13 cellular contexts compared by ENCODE assay signal in genomic region chr7:91005024-91005423, GRCh38.
DNase-seq lines count a peak whose midpoint lies in the region; ATAC-seq and TF ChIP-seq lines count a peak whose summit lies in the region.
"Had no signal": no experiment of that assay in that cellular context is flagged by ENCODE, and none has a peak within 500 bp of the region (broad histone marks: within the 10 kb centered on the region; RNA-seq: fewer than 3 reads in every experiment).

No MANE protein-coding gene starts in this region.

- TF ChIP-seq CTCF in spleen (IDR thresholded peaks at IDR 0.05 in 8 of 11, conservative IDR thresholded peaks at IDR 0.05 in 3 of 11) (no peak), CD14-positive monocyte (IDR thresholded peaks at IDR 0.05) (no peak), gastroesophageal sphincter (IDR thresholded peaks at IDR 0.05) (no peak)

- DNase-seq in D341Med (ENCODE audit: low spot score) (peak; percentile 29), SK-N-MC (ENCODE audit: low read depth, low spot score) (no peak), islet precursor cell (peak; percentile 50), spleen (no peak), CD14-positive monocyte (ENCODE audit: low spot score) (no peak), globus pallidus (ENCODE audit: low spot score) (no peak)
- DNase-seq in stimulated activated effector memory CD8-positive, alpha-beta T cell treated with anti-CD3 and anti-CD28 coated beads, Interleukin-12 subunit alpha, Interleukin-12 subunit beta, amount 100 ng/mL, for 72 hours (ENCODE audit: low spot score in 2 of 2) = no peak
- DNase-seq: C1 segment of cervical spinal cord; CD4-positive, alpha-beta memory T cell; H7 had no signal

- H3K36me3 ChIP-seq in SK-N-MC (ENCODE audit: insufficient read depth, low read length) (peaks cover 9% of the 10 kb centered on the region), spleen (peaks cover 0 to 7% (median 2%) of the 10 kb centered on the region in 6 donors), gastroesophageal sphincter (no peaks in the 10 kb centered on the region)

- no peak for TF ChIP-seq EP300 in gastroesophageal sphincter (IDR thresholded peaks at IDR 0.05)

- no peaks in the 10 kb centered on the region for H3K4me1 ChIP-seq in spleen
- no peaks in the 10 kb centered on the region for H3K4me1 ChIP-seq in gastroesophageal sphincter

- H3K4me3 Mint-ChIP-seq in stimulated activated effector memory CD8-positive, alpha-beta T cell treated with anti-CD3 and anti-CD28 coated beads, Interleukin-12 subunit alpha, Interleukin-12 subunit beta, amount 100 ng/mL, for 72 hours = no peak overlapping the region
- H3K4me3 Mint-ChIP-seq in CD14-positive monocyte = no peak overlapping the region
- H3K4me3 Mint-ChIP-seq: B cell; CD4-positive, alpha-beta memory T cell; GM23338 had no signal

- no peak overlapping the region for H3K27ac Mint-ChIP-seq in stimulated activated effector memory CD8-positive, alpha-beta T cell treated with anti-CD3 and anti-CD28 coated beads, Interleukin-12 subunit alpha, Interleukin-12 subunit beta, amount 100 ng/mL, for 72 hours
- H3K27ac Mint-ChIP-seq in CD14-positive monocyte = peak overlapping the region in 1 of 7 donors; percentile 68
- H3K27ac Mint-ChIP-seq: B cell; CD4-positive, alpha-beta memory T cell; GM23338 had no signal

- H3K9ac ChIP-seq in SK-N-MC (ENCODE audit: insufficient read length) = no peak overlapping the region

- H3K4me3 ChIP-seq in SK-N-MC (no peak overlapping the region), spleen (no peak overlapping the region), gastroesophageal sphincter (no peak overlapping the region)
- H3K4me3 ChIP-seq: GM23338 had no signal

- intact Hi-C loops in spleen (cut with DNase I; ENCODE audit: low total_unique reads) = no loop called here
- intact Hi-C loops in CD14-positive monocyte (cut with micrococcal nuclease) = no loop called here

- no peaks in the 10 kb centered on the region for H3K27me3 Mint-ChIP-seq in CD14-positive monocyte (ENCODE audit: low read depth in 3 of 3)
- H3K27me3 Mint-ChIP-seq: B cell; CD4-positive, alpha-beta memory T cell had no signal

- no peaks in the 10 kb centered on the region for H3K4me1 Mint-ChIP-seq in stimulated activated effector memory CD8-positive, alpha-beta T cell treated with anti-CD3 and anti-CD28 coated beads, Interleukin-12 subunit alpha, Interleukin-12 subunit beta, amount 100 ng/mL, for 72 hours
- H3K4me1 Mint-ChIP-seq in CD14-positive monocyte = no peaks in the 10 kb centered on the region
- H3K4me1 Mint-ChIP-seq: B cell; CD4-positive, alpha-beta memory T cell had no signal

- 77 to 91% (median 83%) methylated on average over 4 of the region's 4 CpGs for WGBS in spleen, 5 donors
- WGBS in gastroesophageal sphincter (ENCODE audit: low coverage in 1 of 2), 2 donors = 71% methylated on average over 4 of the region's 4 CpGs; no CpG with 5 or more reads in 1 of the 2 donors

- H3K36me3 Mint-ChIP-seq in stimulated activated effector memory CD8-positive, alpha-beta T cell treated with anti-CD3 and anti-CD28 coated beads, Interleukin-12 subunit alpha, Interleukin-12 subunit beta, amount 100 ng/mL, for 72 hours = no peaks in the 10 kb centered on the region
- peaks cover 2 to 4% of the 10 kb centered on the region in 2 donors for H3K36me3 Mint-ChIP-seq in CD14-positive monocyte
- H3K36me3 Mint-ChIP-seq: CD4-positive, alpha-beta memory T cell had no signal

- H3K9me3 Mint-ChIP-seq in stimulated activated effector memory CD8-positive, alpha-beta T cell treated with anti-CD3 and anti-CD28 coated beads, Interleukin-12 subunit alpha, Interleukin-12 subunit beta, amount 100 ng/mL, for 72 hours = peaks cover 6% of the 10 kb centered on the region
- peaks cover 0 to 5% (median 2%) of the 10 kb centered on the region in 7 donors for H3K9me3 Mint-ChIP-seq in CD14-positive monocyte
- H3K9me3 Mint-ChIP-seq: GM23338 had no signal

- H3K27me3 ChIP-seq in spleen (replicated peaks in 1 of 7) (no peaks in the 10 kb centered on the region), gastroesophageal sphincter (no peaks in the 10 kb centered on the region)

- peak overlapping the region; percentile 4; the same call in 1 of the 2 replicates for H3K27ac ChIP-seq in SK-N-MC
- no peak overlapping the region for H3K27ac ChIP-seq in spleen
- H3K27ac ChIP-seq in gastroesophageal sphincter = no peak overlapping the region

- TF ChIP-seq POLR2A in spleen (IDR thresholded peaks at IDR 0.05) = no peak
- no peak for TF ChIP-seq POLR2A in gastroesophageal sphincter (IDR thresholded peaks at IDR 0.05)

- no peaks in the 10 kb centered on the region for H3K9me3 ChIP-seq in SK-N-MC (ENCODE audit: low read depth, low read length)
- H3K9me3 ChIP-seq in spleen = no peaks in the 10 kb centered on the region
- H3K9me3 ChIP-seq in gastroesophageal sphincter = no peaks in the 10 kb centered on the region

- peak; percentile 21 for ATAC-seq in stimulated activated effector memory CD8-positive, alpha-beta T cell treated with anti-CD3 and anti-CD28 coated beads, Interleukin-12 subunit alpha, Interleukin-12 subunit beta, amount 100 ng/mL, for 72 hours
- no peak for ATAC-seq in gastroesophageal sphincter
- ATAC-seq: GM23338 had no signal

Comparison
In these comparisons a context has a peak if more than half of its experiments do, and no peak if none do; other contexts are left out.
1. DNase-seq: peak in D341Med (single experiment) and islet precursor cell (single experiment); none in SK-N-MC (single experiment), stimulated activated effector memory CD8-positive, alpha-beta T cell treated with anti-CD3 and anti-CD28 coated beads, Interleukin-12 subunit alpha, Interleukin-12 subunit beta, amount 100 ng/mL, for 72 hours (0 of 2), spleen (single experiment), CD14-positive monocyte (single experiment) and globus pallidus (single experiment).